8 cellular contexts compared by ENCODE assay signal in genomic region chr21:32392880-32393676, GRCh38. TPM values are rescaled to one million over a fixed set of nuclear protein-coding genes. Genes with fewer than 3 reads are reported as not detected.
DNase-seq lines count a peak whose midpoint lies in the region; ATAC-seq and TF ChIP-seq lines count a peak whose summit lies in the region.

Gene URB1, minus strand, starts transcription at chr21:32393012. Its CDS starts 102 bp downstream, at chr21:32392910.

- H3K36me3 ChIP-seq in trophoblast cell (ENCODE audit: control insufficient read depth in 1 of 2, insufficient read depth in 2 of 2, low read length in 2 of 2) (peaks cover 2 to 4% of the 10 kb centered on the region in 2 experiments), tibial nerve (no peaks in the 10 kb centered on the region)

- H3K4me1 ChIP-seq in trophoblast cell (ENCODE audit: control insufficient read depth in 1 of 2, insufficient read depth in 2 of 2, low read length in 2 of 2): peaks cover 4 to 10% of the 10 kb centered on the region in 2 experiments
- H3K4me1 ChIP-seq in tibial nerve: peaks cover 0 to 27% (median 6%) of the 10 kb centered on the region in 4 donors

- H3K4ac ChIP-seq in trophoblast cell (ENCODE audit: low read depth, low read length): peak within 1 kb of the TSS; percentile 54

- H2BK5ac ChIP-seq in trophoblast cell (ENCODE audit: low read depth, low read length, poor library complexity): no peak within 1 kb of the TSS

- peak within 1 kb of the TSS; percentile 14 for H3K9ac ChIP-seq in trophoblast cell (ENCODE audit: low read length)

- no peak within 1 kb of the TSS for H3K23ac ChIP-seq in trophoblast cell (ENCODE audit: low read length)

- TF ChIP-seq EP300 in tibial nerve (IDR thresholded peaks at IDR 0.05): peak; percentile 55 to 77

- H4K8ac ChIP-seq in trophoblast cell (ENCODE audit: low read depth, low read length): peak within 1 kb of the TSS; percentile 92

- H3K27me3 ChIP-seq in trophoblast cell (ENCODE audit: insufficient read depth, low read length): no peaks in the 10 kb centered on the region
- H3K27me3 ChIP-seq in tibial nerve: no peaks in the 10 kb centered on the region

- H3K4me3 ChIP-seq in GM12864 (ENCODE audit: low read depth, low read length) (peak within 1 kb of the TSS; percentile 76), trophoblast cell (ENCODE audit: low read depth, low read length) (peak within 1 kb of the TSS; percentile 95), tibial nerve (peak within 1 kb of the TSS; percentile 78 to 97 (median 94))

- no peak within 1 kb of the TSS for H2BK12ac ChIP-seq in trophoblast cell (ENCODE audit: low read length)

- H3K79me1 ChIP-seq in trophoblast cell (ENCODE audit: low read length): peaks cover 7% of the 10 kb centered on the region

- H3K79me2 ChIP-seq in trophoblast cell (ENCODE audit: control insufficient read depth, insufficient read depth, low read length, poor library complexity): peaks cover 3% of the 10 kb centered on the region

- peak; percentile 56 to 82 for TF ChIP-seq POLR2A in tibial nerve (IDR thresholded peaks at IDR 0.05)

- WGBS in trophoblast cell (ENCODE audit: extremely low coverage, insufficient coverage, insufficient read length): no CpG with 5 or more reads among the region's 59 CpGs
- 16 to 24% methylated on average over 15 to 43 of the region's 59 CpGs for WGBS in tibial nerve, 2 donors

- TF ChIP-seq CTCF in GM12864 (IDR thresholded peaks at IDR 0.05; ENCODE audit: low read depth, low read length, missing control alignments): no peak
- peak in 1 of 5 experiments; percentile 9 for TF ChIP-seq CTCF in tibial nerve (IDR thresholded peaks at IDR 0.05)

- DNase-seq in GM12864 (ENCODE audit: low read depth): peak; percentile 43
- DNase-seq in NCI-H1105 treated with DMSO at 0.1 percent for 48 hours (lab: John Stamatoyannopoulos, UW): peak; percentile 85
- DNase-seq in SW480 (ENCODE audit: low spot score): peak; percentile 89
- DNase-seq in activated naive CD8-positive, alpha-beta T cell treated with anti-CD3 and anti-CD28 coated beads, Interleukin-2, amount 50 U/mL, for 16 hours (ENCODE audit: low read depth, low spot score): peak; percentile 89
- DNase-seq in Right ventricle myocardium superior: peak; percentile 96
- peak; percentile 84 to 92 for DNase-seq in trophoblast cell
- DNase-seq in tibial nerve (ENCODE audit: low spot score in 2 of 2): peak; percentile 86 to 90

- H2BK120ac ChIP-seq in trophoblast cell (ENCODE audit: insufficient read depth, low read length, poor library complexity): no peak within 1 kb of the TSS

- intact Hi-C loops in Right ventricle myocardium superior (cut with DNase I): no loop called here

- H2AK5ac ChIP-seq in trophoblast cell (ENCODE audit: low read length): peak within 1 kb of the TSS; percentile 35

- peak within 1 kb of the TSS; percentile 89 for H2AFZ ChIP-seq in trophoblast cell (ENCODE audit: insufficient read depth, low read length, poor library complexity)

- peaks cover 8% of the 10 kb centered on the region for H3K9me3 ChIP-seq in trophoblast cell (ENCODE audit: insufficient read depth, low read depth, low read length)
- H3K9me3 ChIP-seq in tibial nerve: no peaks in the 10 kb centered on the region

- peak within 1 kb of the TSS; percentile 34 for H3K14ac ChIP-seq in trophoblast cell (ENCODE audit: low read length)

- peak within 1 kb of the TSS; percentile 23 for H3K18ac ChIP-seq in trophoblast cell (ENCODE audit: low read length)

- H4K91ac ChIP-seq in trophoblast cell (ENCODE audit: low read depth, low read length): peak within 1 kb of the TSS; percentile 74

- H3K27ac ChIP-seq in trophoblast cell (ENCODE audit: low read depth, low read length) (no peak within 1 kb of the TSS), tibial nerve (peak within 1 kb of the TSS; percentile 63 to 88 (median 82))

- H4K12ac ChIP-seq in trophoblast cell (ENCODE audit: low read depth, low read length): peak within 1 kb of the TSS; percentile 70

- H3K4me2 ChIP-seq in trophoblast cell (ENCODE audit: low read length): peak within 1 kb of the TSS; percentile 63

- ATAC-seq in HG02610 (IDR thresholded peaks at IDR 0.05; ENCODE audit: unreplicated experiment) (peak; percentile 98), Right ventricle myocardium superior (ENCODE audit: poor library complexity) (peak; percentile 99)

RNA-seq across cellular contexts. Expression of gene URB1, which starts in this region (rescaled TPM):
- 11.4 TPM for total RNA-seq in Right ventricle myocardium superior
- 3.0 TPM in 2 replicates for polyA plus RNA-seq in trophoblast cell (2013)
- 10 to 100 TPM; 18.6 to 29.4 (median 22.2) TPM for total RNA-seq in tibial nerve

Comparison
In these comparisons a context has a peak if more than half of its experiments do, and no peak if none do; other contexts are left out.
1. DNase-seq: peak in every context shown above with its lines; median percentile 96 in Right ventricle myocardium superior; 89 in SW480; 89 in activated naive CD8-positive, alpha-beta T cell treated with anti-CD3 and anti-CD28 coated beads, Interleukin-2, amount 50 U/mL, for 16 hours; 88 in trophoblast cell; 88 in tibial nerve; 85 in NCI-H1105 treated with DMSO at 0.1 percent for 48 hours; 43 in GM12864.